In genomic region chr3:172137287-172138030, GRCh38 we compare ENCODE assay signal across 9 cellular contexts.
DNase-seq lines count a peak whose midpoint lies in the region; ATAC-seq, FAIRE-seq and TF ChIP-seq lines count a peak whose summit lies in the region.
"Had no signal": no experiment of that assay in that cellular context is flagged by ENCODE, and none has a peak within 500 bp of the region (broad histone marks: within the 10 kb centered on the region; RNA-seq: fewer than 3 reads in every experiment).

No MANE protein-coding gene starts in this region.

- H3K4me2 ChIP-seq in mesendoderm (ENCODE audit: low read length) = no peak overlapping the region

- TF ChIP-seq POLR2A in uterus (IDR thresholded peaks at IDR 0.05) = no peak

- H3K4me3 Mint-ChIP-seq in activated T-cell treated with anti-CD3 and anti-CD28 coated beads, Interleukin-2, amount 50 U/mL, for 24 hours = no peak overlapping the region
- H3K4me3 Mint-ChIP-seq in activated T-cell treated with anti-CD3 and anti-CD28 coated beads, Interleukin-2, amount 50 U/mL, for 4 hours = no peak overlapping the region

- no peak for DNase-seq in activated T-cell treated with anti-CD3 and anti-CD28 coated beads, Interleukin-2, amount 50 U/mL, for 24 hours
- DNase-seq in activated T-cell treated with anti-CD3 and anti-CD28 coated beads, Interleukin-2, amount 50 U/mL, for 4 hours = no peak
- DNase-seq in coronary artery (ENCODE audit: low spot score) = no peak
- no peak for DNase-seq in mesendoderm
- no peak for DNase-seq in uterus
- no peak for DNase-seq in NCI-H187 (lab: John Stamatoyannopoulos, UW)
- no peak for DNase-seq in GM19239 (ENCODE audit: insufficient read length, low spot score)
- no peak for DNase-seq in medulla oblongata (ENCODE audit: extremely low spot score)
- DNase-seq: activated T-cell treated with anti-CD3 and anti-CD28 coated beads for 4 hours had no signal

- H3K36me3 Mint-ChIP-seq in activated T-cell treated with anti-CD3 and anti-CD28 coated beads, Interleukin-2, amount 50 U/mL, for 24 hours (ENCODE audit: low read depth) = peaks cover 26% of the 10 kb centered on the region
- peaks cover 5% of the 10 kb centered on the region for H3K36me3 Mint-ChIP-seq in activated T-cell treated with anti-CD3 and anti-CD28 coated beads, Interleukin-2, amount 50 U/mL, for 4 hours (ENCODE audit: insufficient read depth)

- H3K27me3 ChIP-seq in mesendoderm (ENCODE audit: insufficient read depth, low read length, poor library complexity) (no peaks in the 10 kb centered on the region), uterus (no peaks in the 10 kb centered on the region)

- peaks cover 31% of the 10 kb centered on the region for H3K4me1 ChIP-seq in mesendoderm (ENCODE audit: control insufficient read depth, low read depth, low read length)
- H3K4me1 ChIP-seq in uterus = peaks cover 3 to 20% of the 10 kb centered on the region in 2 donors

- no peak overlapping the region for H2BK5ac ChIP-seq in mesendoderm (ENCODE audit: low read length)

- H4K5ac ChIP-seq in mesendoderm (ENCODE audit: low read length) = no peak overlapping the region

- H3K27ac Mint-ChIP-seq in activated T-cell treated with anti-CD3 and anti-CD28 coated beads, Interleukin-2, amount 50 U/mL, for 24 hours = peak overlapping the region; percentile 12

- no peak overlapping the region for H2BK15ac ChIP-seq in mesendoderm (replicated peaks; ENCODE audit: low read depth)

- H3K27ac ChIP-seq in coronary artery = peak overlapping the region; percentile 47 to 74
- H3K27ac ChIP-seq in mesendoderm (ENCODE audit: low read depth, low read length) = peak overlapping the region; percentile 68
- H3K27ac ChIP-seq in uterus = peak overlapping the region; percentile 64 to 65

- peaks cover 12% of the 10 kb centered on the region for H3K79me2 ChIP-seq in mesendoderm (ENCODE audit: control insufficient read depth, insufficient read depth, low read length)

- H3K56ac ChIP-seq in mesendoderm (ENCODE audit: low read length) = no peak overlapping the region

- H3K4me1 Mint-ChIP-seq in activated T-cell treated with anti-CD3 and anti-CD28 coated beads, Interleukin-2, amount 50 U/mL, for 24 hours (ENCODE audit: low read depth) = peaks cover 80% of the 10 kb centered on the region
- peaks cover 74% of the 10 kb centered on the region for H3K4me1 Mint-ChIP-seq in activated T-cell treated with anti-CD3 and anti-CD28 coated beads, Interleukin-2, amount 50 U/mL, for 4 hours (ENCODE audit: low read depth)

- WGBS in mesendoderm (ENCODE audit: extremely low coverage, insufficient coverage, low lambda C conversion rate) = no CpG with 5 or more reads among the region's 2 CpGs

- H2AK5ac ChIP-seq in mesendoderm (ENCODE audit: low read length) = no peak overlapping the region

- H3K4me3 ChIP-seq in coronary artery (peak overlapping the region; percentile 1), mesendoderm (ENCODE audit: low read length) (no peak overlapping the region), uterus (no peak overlapping the region)

- H3K9ac ChIP-seq in mesendoderm (ENCODE audit: low read length) = no peak overlapping the region

- no peaks in the 10 kb centered on the region for H3K9me3 ChIP-seq in uterus

- H3K23ac ChIP-seq in mesendoderm (ENCODE audit: low read length) = no peak overlapping the region

- FAIRE-seq in GM19239 (lab: Jason Lieb, UNC) = no peak

- H3K9me3 Mint-ChIP-seq in activated T-cell treated with anti-CD3 and anti-CD28 coated beads, Interleukin-2, amount 50 U/mL, for 24 hours = no peaks in the 10 kb centered on the region
- no peaks in the 10 kb centered on the region for H3K9me3 Mint-ChIP-seq in activated T-cell treated with anti-CD3 and anti-CD28 coated beads, Interleukin-2, amount 50 U/mL, for 4 hours

- no peak for ATAC-seq in activated T-cell treated with anti-CD3 and anti-CD28 coated beads, Interleukin-2, amount 50 U/mL, for 4 hours

- H3K79me1 ChIP-seq in mesendoderm (ENCODE audit: low read length) = peaks cover 2% of the 10 kb centered on the region

- intact Hi-C loops in uterus (cut with DNase I; ENCODE audit: low total_unique reads) = loop anchor here (10.0 kb wide), 1 partner anchor 177 kb away; no protein-coding TSS in a partner anchor

- no peak overlapping the region for H4K8ac ChIP-seq in mesendoderm (ENCODE audit: low read depth, low read length)

- H3K18ac ChIP-seq in mesendoderm (ENCODE audit: low read length) = peak overlapping the region; percentile 95

- H3K36me3 ChIP-seq in mesendoderm (ENCODE audit: control insufficient read depth, insufficient read depth, low read length) = no peaks in the 10 kb centered on the region
- H3K36me3 ChIP-seq in uterus = no peaks in the 10 kb centered on the region

- no peak overlapping the region for H2BK120ac ChIP-seq in mesendoderm (ENCODE audit: low read depth, low read length)

- no peaks in the 10 kb centered on the region for H3K27me3 Mint-ChIP-seq in activated T-cell treated with anti-CD3 and anti-CD28 coated beads, Interleukin-2, amount 50 U/mL, for 24 hours
- no peaks in the 10 kb centered on the region for H3K27me3 Mint-ChIP-seq in activated T-cell treated with anti-CD3 and anti-CD28 coated beads, Interleukin-2, amount 50 U/mL, for 4 hours (ENCODE audit: low read depth)

- no peak overlapping the region for H3K4ac ChIP-seq in mesendoderm (ENCODE audit: low read depth, low read length)

- no peak for TF ChIP-seq CTCF in coronary artery (IDR thresholded peaks at IDR 0.05)
- no peak for TF ChIP-seq CTCF in uterus (IDR thresholded peaks at IDR 0.05)
